Comparison of ENCODE assay signal across 1 cellular context in the genomic region with DNA sequence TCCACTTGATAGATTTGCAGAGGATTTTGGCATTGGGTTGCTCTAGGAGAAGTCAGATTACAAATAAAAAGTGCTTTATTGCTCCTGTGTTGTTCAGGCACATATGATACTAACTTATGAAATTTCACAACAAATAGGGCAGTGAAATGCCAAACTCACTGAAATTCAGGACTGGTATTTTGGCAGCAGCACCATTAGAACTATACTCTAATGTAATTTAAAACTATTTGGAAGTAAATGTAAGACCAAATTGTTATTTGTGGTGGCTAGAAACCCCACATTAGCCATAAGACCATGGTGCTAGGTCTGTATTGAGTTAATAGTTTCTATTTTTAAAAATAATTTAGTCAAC.
TF ChIP-seq lines count a peak whose summit lies in the region.

No MANE protein-coding gene starts in this region.

TF ChIP-seq in GM23338, 12 proteins besides CTCF, POLR2A, EP300 and RAD21 (continued from another document):
- no peak for TF ChIP-seq ZNF462 (CRISPR knock-in tag; IDR thresholded peaks at IDR 0.05)
- no peak for TF ChIP-seq POLR2AphosphoS5 (IDR thresholded peaks at IDR 0.05; ENCODE audit: low read depth)
- TF ChIP-seq ZNF331 (CRISPR knock-in tag; IDR thresholded peaks at IDR 0.05; ENCODE audit: low read depth), result no peak
- no peak for TF ChIP-seq EZH2 (IDR thresholded peaks at IDR 0.05; ENCODE audit: low read depth, unreplicated experiment)
- TF ChIP-seq NANOG (IDR thresholded peaks at IDR 0.05; ENCODE audit: borderline replicate concordance), result no peak
- no peak for TF ChIP-seq ZNF114 (CRISPR knock-in tag; IDR thresholded peaks at IDR 0.05)
- TF ChIP-seq, protein P1, sequence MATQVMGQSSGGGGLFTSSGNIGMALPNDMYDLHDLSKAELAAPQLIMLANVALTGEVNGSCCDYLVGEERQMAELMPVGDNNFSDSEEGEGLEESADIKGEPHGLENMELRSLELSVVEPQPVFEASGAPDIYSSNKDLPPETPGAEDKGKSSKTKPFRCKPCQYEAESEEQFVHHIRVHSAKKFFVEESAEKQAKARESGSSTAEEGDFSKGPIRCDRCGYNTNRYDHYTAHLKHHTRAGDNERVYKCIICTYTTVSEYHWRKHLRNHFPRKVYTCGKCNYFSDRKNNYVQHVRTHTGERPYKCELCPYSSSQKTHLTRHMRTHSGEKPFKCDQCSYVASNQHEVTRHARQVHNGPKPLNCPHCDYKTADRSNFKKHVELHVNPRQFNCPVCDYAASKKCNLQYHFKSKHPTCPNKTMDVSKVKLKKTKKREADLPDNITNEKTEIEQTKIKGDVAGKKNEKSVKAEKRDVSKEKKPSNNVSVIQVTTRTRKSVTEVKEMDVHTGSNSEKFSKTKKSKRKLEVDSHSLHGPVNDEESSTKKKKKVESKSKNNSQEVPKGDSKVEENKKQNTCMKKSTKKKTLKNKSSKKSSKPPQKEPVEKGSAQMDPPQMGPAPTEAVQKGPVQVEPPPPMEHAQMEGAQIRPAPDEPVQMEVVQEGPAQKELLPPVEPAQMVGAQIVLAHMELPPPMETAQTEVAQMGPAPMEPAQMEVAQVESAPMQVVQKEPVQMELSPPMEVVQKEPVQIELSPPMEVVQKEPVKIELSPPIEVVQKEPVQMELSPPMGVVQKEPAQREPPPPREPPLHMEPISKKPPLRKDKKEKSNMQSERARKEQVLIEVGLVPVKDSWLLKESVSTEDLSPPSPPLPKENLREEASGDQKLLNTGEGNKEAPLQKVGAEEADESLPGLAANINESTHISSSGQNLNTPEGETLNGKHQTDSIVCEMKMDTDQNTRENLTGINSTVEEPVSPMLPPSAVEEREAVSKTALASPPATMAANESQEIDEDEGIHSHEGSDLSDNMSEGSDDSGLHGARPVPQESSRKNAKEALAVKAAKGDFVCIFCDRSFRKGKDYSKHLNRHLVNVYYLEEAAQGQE (IDR thresholded peaks at IDR 0.05; ENCODE audit: unreplicated experiment), result no peak
- no peak for TF ChIP-seq JUNB (IDR thresholded peaks at IDR 0.05; ENCODE audit: unreplicated experiment)
- TF ChIP-seq CREB1 (CRISPR knock-in tag; IDR thresholded peaks at IDR 0.05; ENCODE audit: low read depth), result no peak
- no peak for TF ChIP-seq STAT1 (IDR thresholded peaks at IDR 0.05; ENCODE audit: unreplicated experiment)
TF ChIP-seq in GM23338: peak in this region for 0.
